Comparison of ENCODE assay signal across 16 cellular contexts in genomic region chr5:171920765-171921391, GRCh38.
"Had no signal": no experiment of that assay in that cellular context is flagged by ENCODE, and none has a peak within 500 bp of the region (broad histone marks: within the 10 kb centered on the region; RNA-seq: fewer than 3 reads in every experiment).

No MANE protein-coding gene starts in this region.

- H3K27me3 ChIP-seq: brain microvascular endothelial cell, pancreas had no signal

- H3K4me3 ChIP-seq: coronary artery, pancreas had no signal

- DNase-seq: activated CD4-positive, alpha-beta memory T cell treated with anti-CD3 and anti-CD28 coated beads, Interleukin-2, amount 10 ng/mL, durations not matched to agents 7 days and 5 days; activated CD4-positive, alpha-beta T cell treated with anti-CD3 and anti-CD28 coated beads for 4 hours; activated gamma-delta T cell; activated naive CD8-positive, alpha-beta T cell treated with anti-CD3 and anti-CD28 coated beads, Interleukin-2, amount 10 ng/mL, durations not matched to agents 7 days and 5 days; activated T-cell treated with anti-CD3 and anti-CD28 coated beads, Interleukin-2, amount 50 U/mL, for 24 hours; anterior cingulate cortex; brain microvascular endothelial cell; effector CD4-positive, alpha-beta T cell; foreskin fibroblast; glutamatergic neuron; pancreas; stimulated activated CD4-positive, alpha-beta T cell treated with anti-CD3 and anti-CD28 coated beads, Interleukin-1b, Interleukin-23, amount 100 ng/mL, for 48 hours had no signal

- H3K27ac ChIP-seq: brain microvascular endothelial cell, coronary artery, pancreas had no signal

- H3K9me3 Mint-ChIP-seq: activated CD4-positive, alpha-beta memory T cell treated with anti-CD3 and anti-CD28 coated beads, Interleukin-2, amount 10 ng/mL, durations not matched to agents 7 days and 5 days; activated T-cell treated with anti-CD3 and anti-CD28 coated beads, Interleukin-2, amount 50 U/mL, for 24 hours; central memory CD8-positive, alpha-beta T cell; T-helper 1 cell treated with Interleukin-12 subunit alpha and Interleukin-12 subunit beta and Interleukin-4 antibody, amounts not matched to agents 30 μg/mL and 1 μg/mL, for 36 hours had no signal

- ATAC-seq: WTC11 had no signal

- H3K4me3 Mint-ChIP-seq: activated CD4-positive, alpha-beta memory T cell treated with anti-CD3 and anti-CD28 coated beads, Interleukin-2, amount 10 ng/mL, durations not matched to agents 7 days and 5 days; activated naive CD8-positive, alpha-beta T cell treated with anti-CD3 and anti-CD28 coated beads, Interleukin-2, amount 10 ng/mL, durations not matched to agents 7 days and 5 days; activated T-cell treated with anti-CD3 and anti-CD28 coated beads, Interleukin-2, amount 50 U/mL, for 24 hours; central memory CD8-positive, alpha-beta T cell; T-helper 1 cell treated with Interleukin-12 subunit alpha and Interleukin-12 subunit beta and Interleukin-4 antibody, amounts not matched to agents 30 μg/mL and 1 μg/mL, for 36 hours; WTC11 had no signal

- H3K27ac Mint-ChIP-seq: activated CD4-positive, alpha-beta memory T cell treated with anti-CD3 and anti-CD28 coated beads, Interleukin-2, amount 10 ng/mL, durations not matched to agents 7 days and 5 days; activated naive CD8-positive, alpha-beta T cell treated with anti-CD3 and anti-CD28 coated beads, Interleukin-2, amount 10 ng/mL, durations not matched to agents 7 days and 5 days; T-helper 1 cell treated with Interleukin-12 subunit alpha and Interleukin-12 subunit beta and Interleukin-4 antibody, amounts not matched to agents 30 μg/mL and 1 μg/mL, for 36 hours had no signal

- H3K9me3 ChIP-seq: pancreas had no signal

- H3K36me3 ChIP-seq: brain microvascular endothelial cell, pancreas had no signal

- H3K27me3 Mint-ChIP-seq: activated CD4-positive, alpha-beta memory T cell treated with anti-CD3 and anti-CD28 coated beads, Interleukin-2, amount 10 ng/mL, durations not matched to agents 7 days and 5 days; activated naive CD8-positive, alpha-beta T cell treated with anti-CD3 and anti-CD28 coated beads, Interleukin-2, amount 10 ng/mL, durations not matched to agents 7 days and 5 days; activated T-cell treated with anti-CD3 and anti-CD28 coated beads, Interleukin-2, amount 50 U/mL, for 24 hours; central memory CD8-positive, alpha-beta T cell had no signal
